In the genomic region with DNA sequence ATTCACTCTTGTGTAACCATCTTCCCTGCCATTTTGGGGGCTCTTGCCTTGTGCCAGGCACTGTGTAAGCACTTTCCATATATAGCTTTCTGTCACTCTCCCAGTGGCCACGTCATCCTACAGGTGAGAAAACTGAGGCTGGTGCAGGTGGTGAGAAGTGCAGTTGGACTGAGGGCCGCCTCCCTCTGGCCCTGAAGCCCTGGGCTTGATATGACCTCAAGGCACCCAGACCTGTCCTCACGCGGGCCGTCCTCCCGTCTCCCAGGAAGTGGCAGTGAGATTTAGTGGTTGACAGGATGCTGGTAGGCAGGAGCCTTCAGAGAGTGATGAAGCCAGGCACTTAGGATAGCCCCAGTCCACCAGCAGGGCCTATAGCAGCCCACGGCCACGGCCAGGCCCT, we compare ENCODE assay signal across 1 cellular context.
TF ChIP-seq lines count a peak whose summit lies in the region.

No MANE protein-coding gene starts in this region.

TF ChIP-seq in HepG2, 621 proteins besides CTCF, POLR2A, EP300 and RAD21:
- TF ChIP-seq NRL (CRISPR knock-in tag; IDR thresholded peaks at IDR 0.05; ENCODE audit: borderline replicate concordance) = 0 out of 2 replicates have a peak, but pooled peaks have one; percentile 68
- no peak for TF ChIP-seq RELA (CRISPR knock-in tag; IDR thresholded peaks at IDR 0.05)
- TF ChIP-seq CREB1 (IDR thresholded peaks at IDR 0.05) = peak; percentile 57; the same call in 1 of the 2 replicates
- TF ChIP-seq CREB1 (CRISPR knock-in tag; IDR thresholded peaks at IDR 0.05) = no peak
- TF ChIP-seq, protein P1, sequence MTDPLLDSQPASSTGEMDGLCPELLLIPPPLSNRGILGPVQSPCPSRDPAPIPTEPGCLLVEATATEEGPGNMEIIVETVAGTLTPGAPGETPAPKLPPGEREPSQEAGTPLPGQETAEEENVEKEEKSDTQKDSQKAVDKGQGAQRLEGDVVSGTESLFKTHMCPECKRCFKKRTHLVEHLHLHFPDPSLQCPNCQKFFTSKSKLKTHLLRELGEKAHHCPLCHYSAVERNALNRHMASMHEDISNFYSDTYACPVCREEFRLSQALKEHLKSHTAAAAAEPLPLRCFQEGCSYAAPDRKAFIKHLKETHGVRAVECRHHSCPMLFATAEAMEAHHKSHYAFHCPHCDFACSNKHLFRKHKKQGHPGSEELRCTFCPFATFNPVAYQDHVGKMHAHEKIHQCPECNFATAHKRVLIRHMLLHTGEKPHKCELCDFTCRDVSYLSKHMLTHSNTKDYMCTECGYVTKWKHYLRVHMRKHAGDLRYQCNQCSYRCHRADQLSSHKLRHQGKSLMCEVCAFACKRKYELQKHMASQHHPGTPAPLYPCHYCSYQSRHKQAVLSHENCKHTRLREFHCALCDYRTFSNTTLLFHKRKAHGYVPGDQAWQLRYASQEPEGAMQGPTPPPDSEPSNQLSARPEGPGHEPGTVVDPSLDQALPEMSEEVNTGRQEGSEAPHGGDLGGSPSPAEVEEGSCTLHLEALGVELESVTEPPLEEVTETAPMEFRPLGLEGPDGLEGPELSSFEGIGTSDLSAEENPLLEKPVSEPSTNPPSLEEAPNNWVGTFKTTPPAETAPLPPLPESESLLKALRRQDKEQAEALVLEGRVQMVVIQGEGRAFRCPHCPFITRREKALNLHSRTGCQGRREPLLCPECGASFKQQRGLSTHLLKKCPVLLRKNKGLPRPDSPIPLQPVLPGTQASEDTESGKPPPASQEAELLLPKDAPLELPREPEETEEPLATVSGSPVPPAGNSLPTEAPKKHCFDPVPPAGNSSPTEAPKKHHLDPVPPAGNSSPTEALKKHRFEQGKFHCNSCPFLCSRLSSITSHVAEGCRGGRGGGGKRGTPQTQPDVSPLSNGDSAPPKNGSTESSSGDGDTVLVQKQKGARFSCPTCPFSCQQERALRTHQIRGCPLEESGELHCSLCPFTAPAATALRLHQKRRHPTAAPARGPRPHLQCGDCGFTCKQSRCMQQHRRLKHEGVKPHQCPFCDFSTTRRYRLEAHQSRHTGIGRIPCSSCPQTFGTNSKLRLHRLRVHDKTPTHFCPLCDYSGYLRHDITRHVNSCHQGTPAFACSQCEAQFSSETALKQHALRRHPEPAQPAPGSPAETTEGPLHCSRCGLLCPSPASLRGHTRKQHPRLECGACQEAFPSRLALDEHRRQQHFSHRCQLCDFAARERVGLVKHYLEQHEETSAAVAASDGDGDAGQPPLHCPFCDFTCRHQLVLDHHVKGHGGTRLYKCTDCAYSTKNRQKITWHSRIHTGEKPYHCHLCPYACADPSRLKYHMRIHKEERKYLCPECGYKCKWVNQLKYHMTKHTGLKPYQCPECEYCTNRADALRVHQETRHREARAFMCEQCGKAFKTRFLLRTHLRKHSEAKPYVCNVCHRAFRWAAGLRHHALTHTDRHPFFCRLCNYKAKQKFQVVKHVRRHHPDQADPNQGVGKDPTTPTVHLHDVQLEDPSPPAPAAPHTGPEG (CRISPR knock-in tag; IDR thresholded peaks at IDR 0.05) = 0 out of 2 replicates have a peak, but pooled peaks have one; percentile 9
